ENCODE assay signal across 25 cellular contexts in genomic region chr10:119540038-119540437, GRCh38. TPM values are rescaled to one million over a fixed set of nuclear protein-coding genes. Genes with fewer than 3 reads are reported as not detected.
A peak's percentile ranks its signal among the peaks of the same experiment; 100 is the strongest.
DNase-seq lines count a peak whose midpoint lies in the region; ATAC-seq and TF ChIP-seq lines count a peak whose summit lies in the region.
"Had no signal": no experiment of that assay in that cellular context is flagged by ENCODE, and none has a peak within 500 bp of the region (broad histone marks: within the 10 kb centered on the region; RNA-seq: fewer than 3 reads in every experiment).

No MANE protein-coding gene starts in this region.

- WGBS in SK-N-SH (ENCODE audit: low lambda C conversion rate) = 94% methylated on average over 4 of the region's 4 CpGs

- TF ChIP-seq RAD21 in SK-N-SH (IDR thresholded peaks at IDR 0.05; ENCODE audit: low read length) = no peak

- H3K4me2 ChIP-seq in SK-N-SH (peak overlapping the region; percentile 97; the same call in 1 of the 2 replicates), DND-41 (ENCODE audit: insufficient read depth, low read length) (0 out of 2 replicates have a peak overlapping the region, but pooled peaks have one; percentile 96)
- H3K4me2 ChIP-seq: KMS-11 had no signal

- no peak overlapping the region for H3K27ac ChIP-seq in SK-N-SH (ENCODE audit: low read depth in 2 of 2, low read length in 1 of 2)
- no peak overlapping the region for H3K27ac ChIP-seq in DND-41 (ENCODE audit: low read length)
- H3K27ac ChIP-seq in muscle layer of colon (ENCODE audit: low read depth, low read length) = peak overlapping the region; percentile 83
- no peak overlapping the region for H3K27ac ChIP-seq in SJCRH30
- H3K27ac ChIP-seq: 22Rv1, body of pancreas, gastrocnemius medialis, HL-60, KMS-11, tibial artery had no signal

- H3K36me3 Mint-ChIP-seq in activated CD4-positive, alpha-beta memory T cell treated with anti-CD3 and anti-CD28 coated beads, Interleukin-2, amount 10 ng/mL, durations not matched to agents 7 days and 5 days (ENCODE audit: low read depth) = peaks cover 35% of the 10 kb centered on the region

- peaks cover 61% of the 10 kb centered on the region for H3K79me2 ChIP-seq in SK-N-SH (ENCODE audit: insufficient read depth)
- H3K79me2 ChIP-seq in DND-41 (ENCODE audit: insufficient read depth, low read length) = peaks cover 66% of the 10 kb centered on the region

- H3K9ac ChIP-seq in SK-N-SH = no peak overlapping the region
- H3K9ac ChIP-seq in DND-41 (ENCODE audit: low read depth, low read length) = no peak overlapping the region
- peak overlapping the region; percentile 63 for H3K9ac ChIP-seq in muscle layer of colon (ENCODE audit: low read length)
- H3K9ac ChIP-seq: KMS-11 had no signal

- peaks cover 0 to 17% of the 10 kb centered on the region in 2 experiments; a peak in 2 of 4 replicates for H3K4me1 ChIP-seq in SK-N-SH (ENCODE audit: control insufficient read depth in 1 of 2, insufficient read depth in 2 of 2, low read depth in 1 of 2, low read length in 1 of 2)
- H3K4me1 ChIP-seq in DND-41 (ENCODE audit: insufficient read depth, low read length) = peaks cover 47% of the 10 kb centered on the region
- H3K4me1 ChIP-seq in muscle layer of colon (ENCODE audit: insufficient read depth, low read length) = peaks cover 63% of the 10 kb centered on the region
- no peaks in the 10 kb centered on the region for H3K4me1 ChIP-seq in SJCRH30

- no peak overlapping the region for H3K4me3 ChIP-seq in SK-N-SH (ENCODE audit: low read depth in 2 of 2, low read length in 1 of 2)
- no peak overlapping the region for H3K4me3 ChIP-seq in DND-41 (ENCODE audit: low read depth in 1 of 2, low read length in 2 of 2)
- peak overlapping the region in 1 of 2 donors; percentile 79 for H3K4me3 ChIP-seq in muscle layer of colon (ENCODE audit: low read depth in 1 of 2, low read length in 2 of 2)
- no peak overlapping the region for H3K4me3 ChIP-seq in SJCRH30
- H3K4me3 ChIP-seq: body of pancreas, gastrocnemius medialis, tibial artery had no signal

- peaks cover 9% of the 10 kb centered on the region for H3F3A ChIP-seq in SK-N-SH (replicated peaks; ENCODE audit: insufficient read depth)

- H3K9me3 ChIP-seq in SK-N-SH (no peaks in the 10 kb centered on the region), DND-41 (ENCODE audit: insufficient read depth, low read length, severe bottlenecking) (no peaks in the 10 kb centered on the region), muscle layer of colon (ENCODE audit: low read length) (no peaks in the 10 kb centered on the region), SJCRH30 (replicated peaks) (no peaks in the 10 kb centered on the region)
- H3K9me3 ChIP-seq: body of pancreas, gastrocnemius medialis, tibial artery had no signal

- H3K9me3 Mint-ChIP-seq in activated CD4-positive, alpha-beta memory T cell treated with anti-CD3 and anti-CD28 coated beads, Interleukin-2, amount 10 ng/mL, durations not matched to agents 7 days and 5 days = no peaks in the 10 kb centered on the region

- H3K9me2 ChIP-seq in SK-N-SH = no peaks in the 10 kb centered on the region

- CTCF ChIA-PET in SK-N-SH (lab: Yijun Ruan, JAX) = interaction anchor here (1.3 kb wide), 1 partner anchor 341 kb away, joined by 5 read pairs; no protein-coding TSS in a partner anchor
- CTCF ChIA-PET in activated CD4-positive, alpha-beta memory T cell treated with anti-CD3 and anti-CD28 coated beads, Interleukin-2, amount 10 ng/mL, durations not matched to agents 7 days and 5 days (lab: Charles Lee) = interaction anchor here (1.2 to 6.3 kb wide), 4 partner anchors 23 to 95 kb away, joined by 3 to 35 read pairs (median 6); no protein-coding TSS in a partner anchor

- DNase-seq in SK-N-SH (no peak), DND-41 (no peak), epidermal melanocyte (ENCODE audit: insufficient read length, low spot score) (no peak), SJCRH30 (no peak)
- no peak for DNase-seq in activated CD4-positive, alpha-beta memory T cell treated with anti-CD3 and anti-CD28 coated beads, Interleukin-2, amount 10 ng/mL, durations not matched to agents 7 days and 5 days
- DNase-seq: activated CD4-positive, alpha-beta T cell treated with anti-CD3 and anti-CD28 coated beads for 1 hour; activated effector memory CD4-positive, alpha-beta T cell treated with Interleukin-2 at 50 U/mL for 16 hours; body of pancreas; C1 segment of cervical spinal cord; cortex of kidney; DMS53; gastrocnemius medialis; GM23248; NCI-H146; NCI-H2227 treated with DMSO at 0.1 percent for 48 hours; NK-92 treated with Interleukin-12 subunit alpha and Interleukin-12 subunit beta, amount 100 ng/mL, for 24 hours; stimulated activated CD4-positive, alpha-beta T cell treated with anti-CD3 and anti-CD28 coated beads, Interleukin-4, amount 100 ng/mL, for 1 hour; tibial artery had no signal

- peaks cover 4% of the 10 kb centered on the region for H3K27me3 Mint-ChIP-seq in activated CD4-positive, alpha-beta memory T cell treated with anti-CD3 and anti-CD28 coated beads, Interleukin-2, amount 10 ng/mL, durations not matched to agents 7 days and 5 days

- H3K36me3 ChIP-seq in SK-N-SH (replicated peaks in 1 of 2; ENCODE audit: control insufficient read depth in 1 of 2, insufficient read depth in 2 of 2, low read length in 1 of 2) (no peaks in the 10 kb centered on the region), DND-41 (ENCODE audit: insufficient read depth, low read length) (peaks cover 4% of the 10 kb centered on the region; the same call in 1 of the 2 replicates), muscle layer of colon (ENCODE audit: insufficient read depth, low read length) (no peaks in the 10 kb centered on the region), SJCRH30 (no peaks in the 10 kb centered on the region)
- H3K36me3 ChIP-seq: gastrocnemius medialis, tibial artery had no signal

- H3K27ac Mint-ChIP-seq in activated CD4-positive, alpha-beta memory T cell treated with anti-CD3 and anti-CD28 coated beads, Interleukin-2, amount 10 ng/mL, durations not matched to agents 7 days and 5 days = peak overlapping the region; percentile 71

- peaks cover 66% of the 10 kb centered on the region for H3K4me1 Mint-ChIP-seq in activated CD4-positive, alpha-beta memory T cell treated with anti-CD3 and anti-CD28 coated beads, Interleukin-2, amount 10 ng/mL, durations not matched to agents 7 days and 5 days

- TF ChIP-seq CTCF in SK-N-SH (IDR thresholded peaks at IDR 0.05) = no peak
- TF ChIP-seq CTCF in DND-41 (IDR thresholded peaks at IDR 0.05; ENCODE audit: borderline replicate concordance, extremely low read depth, low read length, poor library complexity, severe bottlenecking) = no peak

- H3K27me3 ChIP-seq in SK-N-SH (ENCODE audit: insufficient read depth) (no peaks in the 10 kb centered on the region), DND-41 (ENCODE audit: insufficient read depth, low read length, poor library complexity) (no peaks in the 10 kb centered on the region), muscle layer of colon (ENCODE audit: control insufficient read depth in 1 of 2, insufficient read depth in 2 of 2, low read length in 2 of 2) (no peaks in the 10 kb centered on the region), SJCRH30 (0 out of 2 replicates have a peak, but pooled peaks cover 8% of the 10 kb centered on the region)
- H3K27me3 ChIP-seq: body of pancreas had no signal

- POLR2A ChIA-PET in SK-N-SH (lab: Yijun Ruan, JAX) = no interaction called here
- POLR2A ChIA-PET in activated CD4-positive, alpha-beta memory T cell treated with anti-CD3 and anti-CD28 coated beads, Interleukin-2, amount 10 ng/mL, durations not matched to agents 7 days and 5 days (lab: Charles Lee) = interaction anchor here (0.5 to 4.9 kb wide), 10 partner anchors 10 to 340 kb away, joined by 3 to 43 read pairs (median 3); partner anchors contain the start of genes BAG3 and TIAL1

- no peak for TF ChIP-seq EP300 in SK-N-SH (IDR thresholded peaks at IDR 0.05; ENCODE audit: borderline replicate concordance in 1 of 2, low read depth in 1 of 2, low read length in 1 of 2)

- peaks cover under 1% of the 10 kb centered on the region; the same call in 1 of the 2 replicates for H4K20me1 ChIP-seq in SK-N-SH (ENCODE audit: insufficient read depth)
- H4K20me1 ChIP-seq in DND-41 (ENCODE audit: insufficient read depth, low read length) = peaks cover 25% of the 10 kb centered on the region; the same call in 1 of the 2 replicates

- H3K4me3 Mint-ChIP-seq in activated CD4-positive, alpha-beta memory T cell treated with anti-CD3 and anti-CD28 coated beads, Interleukin-2, amount 10 ng/mL, durations not matched to agents 7 days and 5 days = peak overlapping the region; percentile 81

- ATAC-seq in SK-N-SH treated with all-trans-retinoic acid at 6 μM for 48 hours (no peak), DND-41 (ENCODE audit: insufficient read depth, low read depth) (no peak), HG02623 (IDR thresholded peaks at IDR 0.05; ENCODE audit: unreplicated experiment) (no peak)
- ATAC-seq: body of pancreas, gastrocnemius medialis, sciatic nerve had no signal

- H2AFZ ChIP-seq in SK-N-SH (ENCODE audit: low read depth) (no peak overlapping the region), DND-41 (ENCODE audit: low read depth, low read length) (no peak overlapping the region)
- H2AFZ ChIP-seq: GM23248 had no signal

TF ChIP-seq in SK-N-SH, 30 proteins besides CTCF, POLR2A, EP300 and RAD21 (continues in another document):
- TF ChIP-seq RXRA (IDR thresholded peaks at IDR 0.05; ENCODE audit: borderline replicate concordance, low read depth) (no peak), GATA2 (CRISPR knock-in tag; IDR thresholded peaks at IDR 0.05) (no peak)

TF ChIP-seq in SK-N-SH treated with all-trans-retinoic acid at 6 μM for 48 hours, 23 proteins besides CTCF, POLR2A, EP300 and RAD21 (continues in another document):
- TF ChIP-seq SNAI2 (CRISPR knock-in tag; IDR thresholded peaks at IDR 0.05) (no peak), ZFP30 (CRISPR knock-in tag; IDR thresholded peaks at IDR 0.05) (no peak)

RNA-seq across cellular contexts. Expression of gene RGS10, which starts 2.5 kb away (rescaled TPM):
- 41.2 and 44.6 TPM in 2 replicates for polyA plus RNA-seq in SK-N-SH (2012; rRNA removed)
- polyA plus RNA-seq in SK-N-SH (2012; cell fraction: cytosol; rRNA removed) = 59.4 and 77.8 TPM in 2 replicates
- 9.5 and 11.8 TPM in 2 replicates for polyA plus RNA-seq in SK-N-SH (2012; cell fraction: nucleus; rRNA removed)
- total RNA-seq in activated CD4-positive, alpha-beta memory T cell treated with anti-CD3 and anti-CD28 coated beads, Interleukin-2, amount 10 ng/mL, durations not matched to agents 7 days and 5 days = 100 to 1,000 TPM; 137 to 140 TPM
- not detected in 2 replicates for total RNA-seq in SJCRH30 (2014; rRNA removed; shearing (Covaris generic))

RNA-seq across cellular contexts. Expression of gene TIAL1, which starts 56.7 kb away (rescaled TPM):
- polyA plus RNA-seq in SK-N-SH (2012; rRNA removed) = 58.0 and 70.6 TPM in 2 replicates
- 50.3 and 65.2 TPM in 2 replicates for polyA plus RNA-seq in SK-N-SH (2012; cell fraction: cytosol; rRNA removed)
- 173 and 287 TPM in 2 replicates for polyA plus RNA-seq in SK-N-SH (2012; cell fraction: nucleus; rRNA removed)
- total RNA-seq in activated CD4-positive, alpha-beta memory T cell treated with anti-CD3 and anti-CD28 coated beads, Interleukin-2, amount 10 ng/mL, durations not matched to agents 7 days and 5 days = 100 to 1,000 TPM; 168 to 170 TPM
- total RNA-seq in SJCRH30 (2014; rRNA removed; shearing (Covaris generic)) = 78.8 and 97.6 TPM in 2 replicates

Comparison
In these comparisons a context has a peak if more than half of its experiments do, and no peak if none do; other contexts are left out.
1. RNA of gene RGS10, which starts 2.5 kb away (total RNA-seq): 137 to 140 TPM in activated CD4-positive, alpha-beta memory T cell treated with anti-CD3 and anti-CD28 coated beads, Interleukin-2, amount 10 ng/mL, durations not matched to agents 7 days and 5 days; not detected in SJCRH30; every median in the first group is over 100 times any median in the second.